In genomic region chr2:137857871-137858270, GRCh38 we compare ENCODE assay signal across 16 cellular contexts.
DNase-seq lines count a peak whose midpoint lies in the region; ATAC-seq and TF ChIP-seq lines count a peak whose summit lies in the region.
"Had no signal": no experiment of that assay in that cellular context is flagged by ENCODE, and none has a peak within 500 bp of the region (broad histone marks: within the 10 kb centered on the region; RNA-seq: fewer than 3 reads in every experiment).

No MANE protein-coding gene starts in this region.

- H3K56ac ChIP-seq in mesendoderm (ENCODE audit: low read length) = no peak overlapping the region

- BruUV-seq in PC-3 (replicated peaks; lab: Mats Ljungman, UMichigan) = no TSS peak

- intact Hi-C loops in PC-3 (cut with micrococcal nuclease) = no loop called here
- intact Hi-C loops in upper lobe of right lung (cut with DNase I) = no loop called here

- no peak overlapping the region for H3K4ac ChIP-seq in mesendoderm (ENCODE audit: low read depth, low read length)

- no peak overlapping the region for H2BK5ac ChIP-seq in mesendoderm (ENCODE audit: low read length)

- no peak overlapping the region for H4K5ac ChIP-seq in mesendoderm (ENCODE audit: low read length)

- H3K4me3 ChIP-seq in PC-3 (ENCODE audit: low read length) (no peak overlapping the region), epithelial cell of esophagus (ENCODE audit: low read length) (no peak overlapping the region), mesendoderm (ENCODE audit: low read length) (no peak overlapping the region), upper lobe of right lung (no peak overlapping the region)
- H3K4me3 ChIP-seq: GM12878, SJSA1 had no signal

- H2BK15ac ChIP-seq in mesendoderm (replicated peaks; ENCODE audit: low read depth) = no peak overlapping the region

- H4K20me1 ChIP-seq in PC-3 (ENCODE audit: low read length) = no peaks in the 10 kb centered on the region

- peak; percentile 31 for DNase-seq in PC-3
- peak; percentile 23 for DNase-seq in epithelial cell of esophagus (ENCODE audit: low read depth)
- peak; percentile 90 for DNase-seq in mesendoderm
- DNase-seq in upper lobe of right lung = no peak
- DNase-seq in KBM-7 = no peak
- no peak for DNase-seq in NCI-H2171 treated with DMSO at 0.1 percent for 48 hours (lab: John Stamatoyannopoulos, UW)
- DNase-seq: CD4-positive, alpha-beta T cell; DND-41; GDM1; NCI-H1105 treated with DMSO at 0.1 percent for 48 hours; NCI-H1694 treated with DMSO at 0.1 percent for 48 hours; NCI-H446; NCI-H69 had no signal

- no peak for TF ChIP-seq CTCF in PC-3 (conservative IDR thresholded peaks at IDR 0.05; ENCODE audit: low read depth, low read length)
- no peak for TF ChIP-seq CTCF in epithelial cell of esophagus (IDR thresholded peaks at IDR 0.05; ENCODE audit: insufficient read depth, low read depth, low read length, missing control alignments)
- no peak for TF ChIP-seq CTCF in upper lobe of right lung (IDR thresholded peaks at IDR 0.05)

- no peaks in the 10 kb centered on the region for H3K9me3 ChIP-seq in PC-3 (ENCODE audit: low read length)
- no peaks in the 10 kb centered on the region for H3K9me3 ChIP-seq in upper lobe of right lung
- H3K9me3 ChIP-seq: SJSA1 had no signal

- H2AFZ ChIP-seq in PC-3 (ENCODE audit: low read length) = no peak overlapping the region

- no peaks in the 10 kb centered on the region for H3K79me2 ChIP-seq in PC-3 (ENCODE audit: low read length)
- H3K79me2 ChIP-seq in mesendoderm (ENCODE audit: control insufficient read depth, insufficient read depth, low read length) = no peaks in the 10 kb centered on the region

- H3K27me3 ChIP-seq in PC-3 (ENCODE audit: low read length) (peaks cover 11% of the 10 kb centered on the region; the same call in 1 of the 2 replicates), mesendoderm (ENCODE audit: insufficient read depth, low read length, poor library complexity) (no peaks in the 10 kb centered on the region), upper lobe of right lung (no peaks in the 10 kb centered on the region)
- H3K27me3 ChIP-seq: SJSA1 had no signal

- no peak overlapping the region for H3K23ac ChIP-seq in mesendoderm (ENCODE audit: low read length)

- H3F3A ChIP-seq in PC-3 (ENCODE audit: low read length, unreplicated experiment) = no peaks in the 10 kb centered on the region

- no peak overlapping the region for H2AK5ac ChIP-seq in mesendoderm (ENCODE audit: low read length)

- no peaks in the 10 kb centered on the region; the same call in 1 of the 2 replicates for H3K4me1 ChIP-seq in PC-3 (ENCODE audit: insufficient read depth, low read length)
- H3K4me1 ChIP-seq in mesendoderm (ENCODE audit: control insufficient read depth, low read depth, low read length) = peaks cover under 1% of the 10 kb centered on the region
- H3K4me1 ChIP-seq in upper lobe of right lung = no peaks in the 10 kb centered on the region
- H3K4me1 ChIP-seq: SJSA1 had no signal

- H2BK120ac ChIP-seq in mesendoderm (ENCODE audit: low read depth, low read length) = no peak overlapping the region

- H3K27ac ChIP-seq in PC-3 (ENCODE audit: low read length) = no peak overlapping the region
- H3K27ac ChIP-seq in mesendoderm (ENCODE audit: low read depth, low read length) = peak overlapping the region; percentile 59
- no peak overlapping the region for H3K27ac ChIP-seq in upper lobe of right lung
- H3K27ac ChIP-seq: SJSA1 had no signal

- peak; percentile 35; the same call in 1 of the 2 replicates for ATAC-seq in PC-3
- peak; percentile 86 for ATAC-seq in upper lobe of right lung
- no peak for ATAC-seq in HG03565 (IDR thresholded peaks at IDR 0.05; ENCODE audit: unreplicated experiment)
- ATAC-seq: GM12878 had no signal

- no peak overlapping the region for H3K18ac ChIP-seq in mesendoderm (ENCODE audit: low read length)

- no peak overlapping the region for H3K9ac ChIP-seq in PC-3 (ENCODE audit: low read length)
- no peak overlapping the region for H3K9ac ChIP-seq in mesendoderm (ENCODE audit: low read length)

- no peak overlapping the region for H3K4me2 ChIP-seq in PC-3 (ENCODE audit: low read length)
- H3K4me2 ChIP-seq in mesendoderm (ENCODE audit: low read length) = no peak overlapping the region

- no peak overlapping the region for H4K8ac ChIP-seq in mesendoderm (ENCODE audit: low read depth, low read length)

- H3K79me1 ChIP-seq in mesendoderm (ENCODE audit: low read length) = no peaks in the 10 kb centered on the region

- no peaks in the 10 kb centered on the region for H3K36me3 ChIP-seq in PC-3 (ENCODE audit: low read depth, low read length)
- H3K36me3 ChIP-seq in mesendoderm (ENCODE audit: control insufficient read depth, insufficient read depth, low read length) = no peaks in the 10 kb centered on the region
- H3K36me3 ChIP-seq in upper lobe of right lung = no peaks in the 10 kb centered on the region
- H3K36me3 ChIP-seq: SJSA1 had no signal

- no peaks in the 10 kb centered on the region for H3K9me2 ChIP-seq in PC-3 (replicated peaks; ENCODE audit: low read length)

- POLR2A ChIA-PET in PC-3 (lab: Charles Lee; ENCODE audit: unreplicated experiment) = no interaction called here

- in situ Hi-C loops in KBM-7 (cut with MboI; ENCODE audit: low pct_unique_long_range_greater_than_20kb, low sequenced_read_pairs) = no loop called here

- CTCF ChIA-PET in PC-3 (lab: Charles Lee) = no interaction called here

- no CpG with 5 or more reads among the region's 3 CpGs for WGBS in mesendoderm (ENCODE audit: extremely low coverage, insufficient coverage, low lambda C conversion rate)

Comparison
In these comparisons a context has a peak if more than half of its experiments do, and no peak if none do; other contexts are left out.
1. DNase-seq: peak in PC-3 (single experiment), epithelial cell of esophagus (single experiment) and mesendoderm (single experiment); none in upper lobe of right lung (single experiment), KBM-7 (single experiment) and NCI-H2171 treated with DMSO at 0.1 percent for 48 hours (single experiment).